6 cellular contexts compared by ENCODE assay signal in genomic region chr19:8444140-8444676, GRCh38. TPM values are rescaled to one million over a fixed set of nuclear protein-coding genes. Genes with fewer than 3 reads are reported as not detected.
DNase-seq lines count a peak whose midpoint lies in the region; ATAC-seq and TF ChIP-seq lines count a peak whose summit lies in the region.
"Not testable (repeated sequence)": the region's sequence is repeated elsewhere in the genome, so short reads cannot be mapped to it uniquely, and the experiment has no call there.

No MANE protein-coding gene starts in this region.

- peaks cover 37% of the 10 kb centered on the region for H3K4me1 Mint-ChIP-seq in activated T-helper 1 cell treated with anti-CD3 and anti-CD28 coated beads, Interleukin-12 subunit alpha, Interleukin-12 subunit beta, Interleukin-2, Interleukin-4 antibody, amounts not matched to agents 30 ng/mL and 10 ng/mL and 1 ng/mL, durations not matched to agents 14 hours and 24 hours and 36 hours (ENCODE audit: low read depth)
- peaks cover 32% of the 10 kb centered on the region for H3K4me1 Mint-ChIP-seq in endodermal cell

- H3K9me3 Mint-ChIP-seq in activated T-helper 1 cell treated with anti-CD3 and anti-CD28 coated beads, Interleukin-12 subunit alpha, Interleukin-12 subunit beta, Interleukin-2, Interleukin-4 antibody, amounts not matched to agents 30 ng/mL and 10 ng/mL and 1 ng/mL, durations not matched to agents 14 hours and 24 hours and 36 hours; endodermal cell: not testable (repeated sequence)

- intact Hi-C loops in activated T-helper 1 cell treated with anti-CD3 and anti-CD28 coated beads, Interleukin-12 subunit alpha, Interleukin-12 subunit beta, Interleukin-2, Interleukin-4 antibody, amounts not matched to agents 30 ng/mL and 10 ng/mL and 1 ng/mL, durations not matched to agents 14 hours and 24 hours and 36 hours (cut with micrococcal nuclease): loop anchor here (1.0 kb wide), 3 partner anchors 31 to 69 kb away; partner anchors contain the start of genes MARCHF2 and RAB11B
- intact Hi-C loops in lower lobe of right lung (cut with DNase I): not testable (repeated sequence)

- ATAC-seq in lower lobe of right lung: not testable (repeated sequence)

- not testable (repeated sequence) for H3K27ac ChIP-seq in endodermal cell (ENCODE audit: low read depth, low read length)
- H3K27ac ChIP-seq in lower lobe of right lung: peak overlapping the region; percentile 99

- H3K36me3 ChIP-seq in endodermal cell (ENCODE audit: control insufficient read depth, insufficient read depth, low read length) (peaks cover 18% of the 10 kb centered on the region), lower lobe of right lung (peaks cover 18% of the 10 kb centered on the region)

- H3K9me3 ChIP-seq in endodermal cell (ENCODE audit: control insufficient read depth, low read length); lower lobe of right lung: not testable (repeated sequence)

- H3K27ac Mint-ChIP-seq in activated T-helper 1 cell treated with anti-CD3 and anti-CD28 coated beads, Interleukin-12 subunit alpha, Interleukin-12 subunit beta, Interleukin-2, Interleukin-4 antibody, amounts not matched to agents 30 ng/mL and 10 ng/mL and 1 ng/mL, durations not matched to agents 14 hours and 24 hours and 36 hours: peak overlapping the region; percentile 98
- H3K27ac Mint-ChIP-seq in endodermal cell: peak overlapping the region; percentile 93

- not testable (repeated sequence) for DNase-seq in AG10803 (ENCODE audit: low read depth); LNCaP clone FGC (ENCODE audit: low read depth); activated T-helper 1 cell treated with anti-CD3 and anti-CD28 coated beads, Interleukin-12 subunit alpha, Interleukin-12 subunit beta, Interleukin-2, Interleukin-4 antibody, amounts not matched to agents 30 ng/mL and 10 ng/mL and 1 ng/mL, durations not matched to agents 14 hours and 24 hours and 36 hours (ENCODE audit: low spot score); endodermal cell; lower lobe of right lung; skeletal muscle cell (ENCODE audit: low read depth)

- H3K4me1 ChIP-seq in endodermal cell (ENCODE audit: control insufficient read depth, insufficient read depth, low read length): not testable (repeated sequence)
- H3K4me1 ChIP-seq in lower lobe of right lung: peaks cover 45% of the 10 kb centered on the region

- H3K9ac ChIP-seq in endodermal cell (ENCODE audit: extremely low read depth, low read length, poor library complexity, severe bottlenecking): peak overlapping the region; percentile 99

- H3K27me3 Mint-ChIP-seq in activated T-helper 1 cell treated with anti-CD3 and anti-CD28 coated beads, Interleukin-12 subunit alpha, Interleukin-12 subunit beta, Interleukin-2, Interleukin-4 antibody, amounts not matched to agents 30 ng/mL and 10 ng/mL and 1 ng/mL, durations not matched to agents 14 hours and 24 hours and 36 hours (ENCODE audit: insufficient read depth); endodermal cell (ENCODE audit: insufficient read depth): not testable (repeated sequence)

- 50 to 71% methylated on average over 22 to 32 of the region's 32 CpGs for WGBS in endodermal cell (ENCODE audit: insufficient coverage in 1 of 2, insufficient read length in 1 of 2), 2 experiments

- H3K4me3 ChIP-seq in AG10803 (ENCODE audit: low read length): peak overlapping the region; percentile 61
- H3K4me3 ChIP-seq in LNCaP clone FGC (ENCODE audit: low read depth, low read length): peak overlapping the region; percentile 99
- H3K4me3 ChIP-seq in endodermal cell (ENCODE audit: low read length): peak overlapping the region; percentile 96
- peak overlapping the region; percentile 100 for H3K4me3 ChIP-seq in lower lobe of right lung
- peak overlapping the region; percentile 98 for H3K4me3 ChIP-seq in skeletal muscle cell (ENCODE audit: low read depth, low read length)

- peak overlapping the region; percentile 95 for H3K4me3 Mint-ChIP-seq in activated T-helper 1 cell treated with anti-CD3 and anti-CD28 coated beads, Interleukin-12 subunit alpha, Interleukin-12 subunit beta, Interleukin-2, Interleukin-4 antibody, amounts not matched to agents 30 ng/mL and 10 ng/mL and 1 ng/mL, durations not matched to agents 14 hours and 24 hours and 36 hours
- H3K4me3 Mint-ChIP-seq in endodermal cell: peak overlapping the region; percentile 95

- H3K27me3 ChIP-seq in endodermal cell (ENCODE audit: control insufficient read depth, insufficient read depth, low read length, poor library complexity, severe bottlenecking); lower lobe of right lung (ENCODE audit: low read depth): not testable (repeated sequence)

- peaks cover 17% of the 10 kb centered on the region for H3K36me3 Mint-ChIP-seq in activated T-helper 1 cell treated with anti-CD3 and anti-CD28 coated beads, Interleukin-12 subunit alpha, Interleukin-12 subunit beta, Interleukin-2, Interleukin-4 antibody, amounts not matched to agents 30 ng/mL and 10 ng/mL and 1 ng/mL, durations not matched to agents 14 hours and 24 hours and 36 hours (ENCODE audit: low read depth)
- peaks cover 30% of the 10 kb centered on the region for H3K36me3 Mint-ChIP-seq in endodermal cell (ENCODE audit: low read depth)

- not testable (repeated sequence) for TF ChIP-seq CTCF in AG10803 (conservative IDR thresholded peaks at IDR 0.05; ENCODE audit: low read length); LNCaP clone FGC (IDR thresholded peaks at IDR 0.05; ENCODE audit: control insufficient read depth, extremely low read depth, insufficient read depth); endodermal cell (conservative IDR thresholded peaks at IDR 0.05); lower lobe of right lung (IDR thresholded peaks at IDR 0.05)

RNA-seq across cellular contexts. Expression of gene HNRNPM, which starts 0.6 kb away (rescaled TPM):
- 323 and 331 TPM in 2 replicates for total RNA-seq in activated T-helper 1 cell treated with anti-CD3 and anti-CD28 coated beads, Interleukin-12 subunit alpha, Interleukin-12 subunit beta, Interleukin-2, Interleukin-4 antibody, amounts not matched to agents 30 ng/mL and 10 ng/mL and 1 ng/mL, durations not matched to agents 14 hours and 24 hours and 36 hours
- total RNA-seq in endodermal cell: 100 to 1,000 TPM; 271 to 370 TPM
- 198 TPM for polyA plus RNA-seq in endodermal cell (2013, experiment 1 of 2)
- 223 TPM for polyA plus RNA-seq in endodermal cell (2013, experiment 2 of 2)
- total RNA-seq in lower lobe of right lung: 152 TPM

RNA-seq across cellular contexts. Expression of gene MARCHF2, which starts 31.1 kb away (rescaled TPM):
- 8.1 and 9.6 TPM in 2 replicates for total RNA-seq in activated T-helper 1 cell treated with anti-CD3 and anti-CD28 coated beads, Interleukin-12 subunit alpha, Interleukin-12 subunit beta, Interleukin-2, Interleukin-4 antibody, amounts not matched to agents 30 ng/mL and 10 ng/mL and 1 ng/mL, durations not matched to agents 14 hours and 24 hours and 36 hours
- total RNA-seq in endodermal cell (10 to 100 TPM; 31.8 to 35.9 TPM), lower lobe of right lung (60.1 TPM)
- 21.8 TPM for polyA plus RNA-seq in endodermal cell (2013, experiment 1 of 2)
- polyA plus RNA-seq in endodermal cell (2013, experiment 2 of 2): 20.4 TPM

RNA-seq across cellular contexts. Expression of gene RAB11B, which starts 54.0 kb away (rescaled TPM):
- total RNA-seq in activated T-helper 1 cell treated with anti-CD3 and anti-CD28 coated beads, Interleukin-12 subunit alpha, Interleukin-12 subunit beta, Interleukin-2, Interleukin-4 antibody, amounts not matched to agents 30 ng/mL and 10 ng/mL and 1 ng/mL, durations not matched to agents 14 hours and 24 hours and 36 hours: 75.1 and 81.0 TPM in 2 replicates
- 100 to 1,000 TPM; 137 to 146 TPM for total RNA-seq in endodermal cell
- 116 TPM for polyA plus RNA-seq in endodermal cell (2013, experiment 1 of 2)
- 110 TPM for polyA plus RNA-seq in endodermal cell (2013, experiment 2 of 2)
- total RNA-seq in lower lobe of right lung: 101 TPM

RNA-seq across cellular contexts. Expression of gene PRAM1, which starts 58.2 kb away (rescaled TPM):
- total RNA-seq in activated T-helper 1 cell treated with anti-CD3 and anti-CD28 coated beads, Interleukin-12 subunit alpha, Interleukin-12 subunit beta, Interleukin-2, Interleukin-4 antibody, amounts not matched to agents 30 ng/mL and 10 ng/mL and 1 ng/mL, durations not matched to agents 14 hours and 24 hours and 36 hours: 0.10 and 0.44 TPM in 2 replicates
- total RNA-seq in endodermal cell: 1 to 10 TPM in 1 of 2 donors, under 1 TPM in 1; 0.40 to 1.9 TPM
- polyA plus RNA-seq in endodermal cell (2013, experiment 1 of 2): 1.00 TPM
- 0.58 TPM for polyA plus RNA-seq in endodermal cell (2013, experiment 2 of 2)
- 52.2 TPM for total RNA-seq in lower lobe of right lung
